In the genomic region with DNA sequence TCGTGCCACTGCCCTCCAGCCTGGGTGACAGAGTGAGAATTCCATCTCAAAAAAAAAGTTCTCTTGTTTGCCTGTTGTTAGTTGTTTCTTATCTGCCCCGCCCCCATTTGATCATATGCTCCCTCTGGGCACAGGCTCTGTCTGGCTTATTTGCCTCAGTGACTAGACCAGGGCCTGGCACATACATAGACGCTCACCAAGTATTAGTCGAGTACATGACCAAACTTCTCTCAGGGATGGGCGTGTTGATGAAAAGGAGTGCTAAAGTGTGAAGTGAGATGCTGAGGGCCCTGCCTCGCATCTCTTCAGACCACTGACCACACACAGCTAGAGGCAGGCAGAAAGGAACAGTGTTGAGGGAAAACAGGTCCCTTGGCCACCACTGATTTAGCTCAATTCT, we compare ENCODE assay signal across 1 cellular context.
TF ChIP-seq lines count a peak whose summit lies in the region.

No MANE protein-coding gene starts in this region.

TF ChIP-seq in HepG2, 621 proteins besides CTCF, POLR2A, EP300 and RAD21:
- TF ChIP-seq, protein P1, sequence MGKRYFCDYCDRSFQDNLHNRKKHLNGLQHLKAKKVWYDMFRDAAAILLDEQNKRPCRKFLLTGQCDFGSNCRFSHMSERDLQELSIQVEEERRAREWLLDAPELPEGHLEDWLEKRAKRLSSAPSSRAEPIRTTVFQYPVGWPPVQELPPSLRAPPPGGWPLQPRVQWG (CRISPR knock-in tag; IDR thresholded peaks at IDR 0.05; ENCODE audit: borderline replicate concordance, low read depth), result no peak
- TF ChIP-seq, protein P2, sequence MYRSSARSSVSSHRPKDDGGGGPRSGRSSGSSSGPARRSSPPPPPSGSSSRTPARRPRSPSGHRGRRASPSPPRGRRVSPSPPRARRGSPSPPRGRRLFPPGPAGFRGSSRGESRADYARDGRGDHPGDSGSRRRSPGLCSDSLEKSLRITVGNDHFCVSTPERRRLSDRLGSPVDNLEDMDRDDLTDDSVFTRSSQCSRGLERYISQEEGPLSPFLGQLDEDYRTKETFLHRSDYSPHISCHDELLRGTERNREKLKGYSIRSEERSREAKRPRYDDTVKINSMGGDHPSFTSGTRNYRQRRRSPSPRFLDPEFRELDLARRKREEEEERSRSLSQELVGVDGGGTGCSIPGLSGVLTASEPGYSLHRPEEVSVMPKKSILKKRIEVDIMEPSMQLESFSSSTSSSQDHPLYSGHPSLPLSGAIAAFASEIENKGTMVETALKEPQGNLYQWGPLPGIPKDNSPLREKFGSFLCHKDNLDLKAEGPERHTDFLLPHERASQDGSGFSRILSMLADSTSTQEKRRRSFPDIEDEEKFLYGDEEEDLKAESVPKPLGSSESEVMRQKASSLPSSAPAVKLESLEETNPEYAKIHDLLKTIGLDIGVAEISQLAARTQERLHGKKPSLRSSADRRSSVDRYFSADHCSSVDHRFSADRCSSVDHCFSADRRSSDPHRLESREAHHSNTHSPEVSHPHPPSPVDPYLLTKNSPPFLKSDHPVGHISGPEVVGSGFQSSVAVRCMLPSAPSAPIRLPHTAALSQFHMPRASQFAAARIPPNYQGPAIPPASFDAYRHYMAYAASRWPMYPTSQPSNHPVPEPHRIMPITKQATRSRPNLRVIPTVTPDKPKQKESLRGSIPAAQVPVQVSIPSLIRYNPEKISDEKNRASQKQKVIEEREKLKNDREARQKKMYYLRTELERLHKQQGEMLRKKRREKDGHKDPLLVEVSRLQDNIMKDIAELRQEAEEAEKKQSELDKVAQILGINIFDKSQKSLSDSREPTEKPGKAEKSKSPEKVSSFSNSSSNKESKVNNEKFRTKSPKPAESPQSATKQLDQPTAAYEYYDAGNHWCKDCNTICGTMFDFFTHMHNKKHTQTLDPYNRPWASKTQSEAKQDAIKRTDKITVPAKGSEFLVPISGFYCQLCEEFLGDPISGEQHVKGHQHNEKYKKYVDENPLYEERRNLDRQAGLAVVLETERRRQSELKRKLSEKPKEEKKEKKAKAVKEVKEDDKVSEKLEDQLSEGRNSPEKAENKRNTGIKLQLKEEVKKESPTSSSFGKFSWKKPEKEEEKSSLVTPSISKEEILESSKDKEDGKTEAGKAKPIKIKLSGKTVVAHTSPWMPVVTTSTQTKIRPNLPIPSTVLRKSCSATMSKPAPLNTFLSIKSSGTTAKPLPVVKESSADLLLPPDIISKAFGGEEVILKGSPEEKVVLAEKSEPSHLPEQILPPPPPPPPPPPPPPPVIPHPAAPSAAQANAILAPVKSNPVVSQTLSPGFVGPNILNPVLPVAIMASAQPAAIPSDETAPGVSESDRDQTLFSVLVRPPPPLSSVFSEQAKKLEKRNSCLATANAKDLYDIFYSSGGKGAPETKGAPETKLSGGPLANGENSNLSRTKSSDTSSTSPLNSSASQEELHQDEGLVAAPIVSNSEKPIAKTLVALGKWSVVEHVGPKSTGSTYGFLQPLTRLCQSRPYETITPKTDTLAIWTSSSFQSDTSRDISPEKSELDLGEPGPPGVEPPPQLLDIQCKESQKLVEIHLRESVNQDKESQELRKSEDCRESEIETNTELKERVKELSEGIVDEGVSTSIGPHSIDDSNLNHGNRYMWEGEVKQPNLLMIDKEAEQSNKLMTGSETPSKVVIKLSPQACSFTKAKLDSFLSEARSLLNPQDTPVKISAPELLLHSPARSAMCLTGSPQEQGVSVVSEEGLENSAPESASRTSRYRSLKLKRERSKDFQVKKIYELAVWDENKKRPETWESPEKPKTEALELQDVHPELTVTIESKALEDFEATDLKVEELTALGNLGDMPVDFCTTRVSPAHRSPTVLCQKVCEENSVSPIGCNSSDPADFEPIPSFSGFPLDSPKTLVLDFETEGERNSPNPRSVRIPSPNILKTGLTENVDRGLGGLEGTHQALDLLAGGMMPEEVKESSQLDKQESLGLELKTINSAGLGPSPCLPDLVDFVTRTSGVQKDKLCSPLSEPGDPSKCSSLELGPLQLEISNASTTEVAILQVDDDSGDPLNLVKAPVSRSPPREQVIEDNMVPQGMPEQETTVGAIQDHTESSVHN (CRISPR knock-in tag; IDR thresholded peaks at IDR 0.05), result no peak
- no peak for TF ChIP-seq ZBTB21 (CRISPR knock-in tag; IDR thresholded peaks at IDR 0.05)
- TF ChIP-seq ZBTB20 (CRISPR knock-in tag; IDR thresholded peaks at IDR 0.05; ENCODE audit: borderline replicate concordance, low read depth), result 0 out of 2 replicates have a peak, but pooled peaks have one; percentile 38
- no peak for TF ChIP-seq SP2 (CRISPR knock-in tag; IDR thresholded peaks at IDR 0.05)
- TF ChIP-seq, protein P3, sequence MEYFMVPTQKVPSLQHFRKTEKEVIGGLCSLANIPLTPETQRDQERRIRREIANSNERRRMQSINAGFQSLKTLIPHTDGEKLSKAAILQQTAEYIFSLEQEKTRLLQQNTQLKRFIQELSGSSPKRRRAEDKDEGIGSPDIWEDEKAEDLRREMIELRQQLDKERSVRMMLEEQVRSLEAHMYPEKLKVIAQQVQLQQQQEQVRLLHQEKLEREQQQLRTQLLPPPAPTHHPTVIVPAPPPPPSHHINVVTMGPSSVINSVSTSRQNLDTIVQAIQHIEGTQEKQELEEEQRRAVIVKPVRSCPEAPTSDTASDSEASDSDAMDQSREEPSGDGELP (IDR thresholded peaks at IDR 0.05; ENCODE audit: borderline replicate concordance, low read depth), result no peak
- TF ChIP-seq, protein P4, sequence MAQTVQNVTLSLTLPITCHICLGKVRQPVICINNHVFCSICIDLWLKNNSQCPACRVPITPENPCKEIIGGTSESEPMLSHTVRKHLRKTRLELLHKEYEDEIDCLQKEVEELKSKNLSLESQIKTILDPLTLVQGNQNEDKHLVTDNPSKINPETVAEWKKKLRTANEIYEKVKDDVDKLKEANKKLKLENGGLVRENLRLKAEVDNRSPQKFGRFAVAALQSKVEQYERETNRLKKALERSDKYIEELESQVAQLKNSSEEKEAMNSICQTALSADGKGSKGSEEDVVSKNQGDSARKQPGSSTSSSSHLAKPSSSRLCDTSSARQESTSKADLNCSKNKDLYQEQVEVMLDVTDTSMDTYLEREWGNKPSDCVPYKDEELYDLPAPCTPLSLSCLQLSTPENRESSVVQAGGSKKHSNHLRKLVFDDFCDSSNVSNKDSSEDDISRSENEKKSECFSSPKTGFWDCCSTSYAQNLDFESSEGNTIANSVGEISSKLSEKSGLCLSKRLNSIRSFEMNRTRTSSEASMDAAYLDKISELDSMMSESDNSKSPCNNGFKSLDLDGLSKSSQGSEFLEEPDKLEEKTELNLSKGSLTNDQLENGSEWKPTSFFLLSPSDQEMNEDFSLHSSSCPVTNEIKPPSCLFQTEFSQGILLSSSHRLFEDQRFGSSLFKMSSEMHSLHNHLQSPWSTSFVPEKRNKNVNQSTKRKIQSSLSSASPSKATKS (CRISPR knock-in tag; IDR thresholded peaks at IDR 0.05), result no peak
- TF ChIP-seq BRD4 (CRISPR knock-in tag; IDR thresholded peaks at IDR 0.05), result no peak
- no peak for TF ChIP-seq PRPF4 (IDR thresholded peaks at IDR 0.05; ENCODE audit: low read depth, low read length, poor library complexity, severe bottlenecking)
- no peak for TF ChIP-seq ZNF598 (CRISPR knock-in tag; IDR thresholded peaks at IDR 0.05; ENCODE audit: borderline replicate concordance)
- TF ChIP-seq FOXK1 (CRISPR knock-in tag; IDR thresholded peaks at IDR 0.05; ENCODE audit: borderline replicate concordance, low read depth), result 0 out of 2 replicates have a peak, but pooled peaks have one; percentile 0
- TF ChIP-seq, protein P5, sequence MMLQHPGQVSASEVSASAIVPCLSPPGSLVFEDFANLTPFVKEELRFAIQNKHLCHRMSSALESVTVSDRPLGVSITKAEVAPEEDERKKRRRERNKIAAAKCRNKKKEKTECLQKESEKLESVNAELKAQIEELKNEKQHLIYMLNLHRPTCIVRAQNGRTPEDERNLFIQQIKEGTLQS (CRISPR knock-in tag; IDR thresholded peaks at IDR 0.05), result no peak
- TF ChIP-seq, protein P6, sequence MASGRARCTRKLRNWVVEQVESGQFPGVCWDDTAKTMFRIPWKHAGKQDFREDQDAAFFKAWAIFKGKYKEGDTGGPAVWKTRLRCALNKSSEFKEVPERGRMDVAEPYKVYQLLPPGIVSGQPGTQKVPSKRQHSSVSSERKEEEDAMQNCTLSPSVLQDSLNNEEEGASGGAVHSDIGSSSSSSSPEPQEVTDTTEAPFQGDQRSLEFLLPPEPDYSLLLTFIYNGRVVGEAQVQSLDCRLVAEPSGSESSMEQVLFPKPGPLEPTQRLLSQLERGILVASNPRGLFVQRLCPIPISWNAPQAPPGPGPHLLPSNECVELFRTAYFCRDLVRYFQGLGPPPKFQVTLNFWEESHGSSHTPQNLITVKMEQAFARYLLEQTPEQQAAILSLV (CRISPR knock-in tag; IDR thresholded peaks at IDR 0.05; ENCODE audit: borderline replicate concordance), result no peak
- no peak for TF ChIP-seq AGO1 (IDR thresholded peaks at IDR 0.05; ENCODE audit: low read depth, low read length, poor library complexity, severe bottlenecking)
